Comparison of ENCODE assay signal across 8 cellular contexts in genomic region chr13:23578411-23579071, GRCh38. TPM values are rescaled to one million over a fixed set of nuclear protein-coding genes. Genes with fewer than 3 reads are reported as not detected.
DNase-seq lines count a peak whose midpoint lies in the region; ATAC-seq lines count a peak whose summit lies in the region.

No MANE protein-coding gene starts in this region.

- H3K4me1 Mint-ChIP-seq in activated CD4-positive, alpha-beta T cell treated with anti-CD3 and anti-CD28 coated beads, Interleukin-2, amount 10 ng/mL, durations not matched to agents 24 days and 14 days = peaks cover 18% of the 10 kb centered on the region

- peak overlapping the region; percentile 85 for H3K4me3 ChIP-seq in ectodermal cell (ENCODE audit: insufficient read depth, low read depth, low read length)

- intact Hi-C loops in activated CD4-positive, alpha-beta T cell treated with anti-CD3 and anti-CD28 coated beads, Interleukin-2, amount 10 ng/mL, durations not matched to agents 24 days and 14 days (cut with micrococcal nuclease) = loop anchor here (1.0 to 10.0 kb wide), 5 partner anchors 114 to 310 kb away; partner anchors contain the start of gene MIPEP

- H3K9me3 Mint-ChIP-seq in activated CD4-positive, alpha-beta T cell treated with anti-CD3 and anti-CD28 coated beads, Interleukin-2, amount 10 ng/mL, durations not matched to agents 24 days and 14 days = no peaks in the 10 kb centered on the region

- 11% methylated on average over 42 of the region's 42 CpGs for WGBS in ectodermal cell, 2 experiments

- peaks cover 7% of the 10 kb centered on the region for H3K27me3 ChIP-seq in ectodermal cell (ENCODE audit: control insufficient read depth, insufficient read depth, low read length, poor library complexity, severe bottlenecking)

- H3K36me3 ChIP-seq in ectodermal cell (ENCODE audit: control insufficient read depth, insufficient read depth, low read length) = no peaks in the 10 kb centered on the region

- peak; percentile 55 for DNase-seq in NCI-H2171 treated with DMSO at 0.1 percent for 48 hours (lab: John Stamatoyannopoulos, UW)
- no peak for DNase-seq in NCI-H2171 (lab: John Stamatoyannopoulos, UW)
- peak; percentile 55 for DNase-seq in NCI-H226
- DNase-seq in activated CD4-positive, alpha-beta T cell treated with anti-CD3 and anti-CD28 coated beads, Interleukin-2, amount 10 ng/mL, durations not matched to agents 24 days and 14 days = peak; percentile 92
- peak; percentile 46 for DNase-seq in medulla oblongata (ENCODE audit: extremely low spot score)
- peak; percentile 39 for DNase-seq in stimulated activated CD8-positive, alpha-beta memory T cell treated with anti-CD3 and anti-CD28 coated beads, Interleukin-12 subunit alpha, Interleukin-12 subunit beta, amount 100 ng/mL, for 1 hour (ENCODE audit: low read depth)

- peak overlapping the region; percentile 76 for H3K4me3 Mint-ChIP-seq in activated CD4-positive, alpha-beta T cell treated with anti-CD3 and anti-CD28 coated beads, Interleukin-2, amount 10 ng/mL, durations not matched to agents 24 days and 14 days

- peak; percentile 67 for ATAC-seq in HG02885 (IDR thresholded peaks at IDR 0.05; ENCODE audit: poor library complexity, unreplicated experiment)

- no peaks in the 10 kb centered on the region for H3K36me3 Mint-ChIP-seq in activated CD4-positive, alpha-beta T cell treated with anti-CD3 and anti-CD28 coated beads, Interleukin-2, amount 10 ng/mL, durations not matched to agents 24 days and 14 days (ENCODE audit: low read depth)

- no peaks in the 10 kb centered on the region for H3K9me3 ChIP-seq in ectodermal cell (ENCODE audit: control insufficient read depth, low read length)

- peaks cover 5% of the 10 kb centered on the region for H3K4me1 ChIP-seq in ectodermal cell (ENCODE audit: control insufficient read depth, insufficient read depth, low read length)

- no peak overlapping the region for H3K27ac Mint-ChIP-seq in activated CD4-positive, alpha-beta T cell treated with anti-CD3 and anti-CD28 coated beads, Interleukin-2, amount 10 ng/mL, durations not matched to agents 24 days and 14 days

- peaks cover 56% of the 10 kb centered on the region for H3K27me3 Mint-ChIP-seq in activated CD4-positive, alpha-beta T cell treated with anti-CD3 and anti-CD28 coated beads, Interleukin-2, amount 10 ng/mL, durations not matched to agents 24 days and 14 days

- peak overlapping the region; percentile 65 for H3K27ac ChIP-seq in ectodermal cell (ENCODE audit: insufficient read depth, low read depth, low read length, poor library complexity, severe bottlenecking)

RNA-seq across cellular contexts. Expression of gene TNFRSF19, which starts 8.3 kb away (rescaled TPM):
- not detected in 2 replicates for total RNA-seq in activated CD4-positive, alpha-beta T cell treated with anti-CD3 and anti-CD28 coated beads, Interleukin-2, amount 10 ng/mL, durations not matched to agents 24 days and 14 days
- 64.3 TPM for polyA plus RNA-seq in ectodermal cell (2013, experiment 1 of 4)
- 79.0 TPM for polyA plus RNA-seq in ectodermal cell (2013, experiment 2 of 4)
- 72.1 TPM for polyA plus RNA-seq in ectodermal cell (2013, experiment 3 of 4)
- polyA plus RNA-seq in ectodermal cell (2013, experiment 4 of 4) = 79.6 TPM
